8 cellular contexts compared by ENCODE assay signal in genomic region chr2:74715880-74716279, GRCh38.
DNase-seq lines count a peak whose midpoint lies in the region; ATAC-seq and TF ChIP-seq lines count a peak whose summit lies in the region.

No MANE protein-coding gene starts in this region.

- H4K20me1 ChIP-seq in BLaER1 (no peaks in the 10 kb centered on the region), Karpas-422 (ENCODE audit: insufficient read depth, low read depth, low read length) (no peaks in the 10 kb centered on the region)

- H3K27ac ChIP-seq in BLaER1 (no peak overlapping the region), Karpas-422 (ENCODE audit: low read length) (no peak overlapping the region), colonic mucosa (peak overlapping the region; percentile 84)

- no peaks in the 10 kb centered on the region for H3K79me2 ChIP-seq in Karpas-422 (ENCODE audit: low read length)

- ATAC-seq in natural killer cell (no peak), GM19397 (IDR thresholded peaks at IDR 0.05; ENCODE audit: unreplicated experiment) (no peak), HG03159 (IDR thresholded peaks at IDR 0.05; ENCODE audit: unreplicated experiment) (no peak), HG03439 (IDR thresholded peaks at IDR 0.05; ENCODE audit: unreplicated experiment) (no peak), HG03108 (IDR thresholded peaks at IDR 0.05; ENCODE audit: unreplicated experiment) (no peak)

- H3K9ac ChIP-seq in BLaER1 (peak overlapping the region; percentile 74; the same call in 1 of the 2 replicates), Karpas-422 (ENCODE audit: low read length) (no peak overlapping the region), colonic mucosa (ENCODE audit: low read depth in 2 of 2, low read length in 2 of 2) (peak overlapping the region; percentile 71 to 85)

- no peak overlapping the region for H3K27ac Mint-ChIP-seq in natural killer cell

- TF ChIP-seq CTCF in colonic mucosa (IDR thresholded peaks at IDR 0.05), result no peak
- no peak for TF ChIP-seq CTCF in natural killer cell (IDR thresholded peaks at IDR 0.05)

- intact Hi-C loops in colonic mucosa (cut with DNase I), result loop anchor here (2.0 to 10.0 kb wide), 2 partner anchors 119 to 161 kb away; partner anchors contain the start of gene HK2
- intact Hi-C loops in natural killer cell (cut with micrococcal nuclease), result loop anchor here (1.0 to 10.0 kb wide), 2 partner anchors 160 to 689 kb away; no protein-coding TSS in a partner anchor

- no peaks in the 10 kb centered on the region for H3K9me3 Mint-ChIP-seq in natural killer cell

- peak overlapping the region; percentile 73 for H3K4me3 Mint-ChIP-seq in natural killer cell

- peak; percentile 51 for DNase-seq in Karpas-422
- DNase-seq in colonic mucosa, result no peak
- no peak for DNase-seq in natural killer cell

- peaks cover 0 to 5% of the 10 kb centered on the region in 2 donors for H3K27me3 Mint-ChIP-seq in natural killer cell (ENCODE audit: low read depth in 2 of 2)

- peaks cover 17% of the 10 kb centered on the region for H3K27me3 ChIP-seq in BLaER1
- no peaks in the 10 kb centered on the region for H3K27me3 ChIP-seq in Karpas-422 (ENCODE audit: low read length)
- H3K27me3 ChIP-seq in colonic mucosa, result no peaks in the 10 kb centered on the region

- H3K36me3 Mint-ChIP-seq in natural killer cell, result no peaks in the 10 kb centered on the region

- H3K4me1 ChIP-seq in BLaER1, result peaks cover 9% of the 10 kb centered on the region
- peaks cover 9% of the 10 kb centered on the region for H3K4me1 ChIP-seq in Karpas-422 (ENCODE audit: low read length)
- H3K4me1 ChIP-seq in colonic mucosa, result no peaks in the 10 kb centered on the region

- H3K4me3 ChIP-seq in BLaER1 (peak overlapping the region; percentile 74), Karpas-422 (ENCODE audit: low read length) (peak overlapping the region; percentile 60; the same call in 1 of the 2 replicates), colonic mucosa (peak overlapping the region; percentile 61)

- H3K9me2 ChIP-seq in Karpas-422 (replicated peaks; ENCODE audit: insufficient read depth, low read length), result no peaks in the 10 kb centered on the region

- no peaks in the 10 kb centered on the region for H3K9me3 ChIP-seq in BLaER1
- no peaks in the 10 kb centered on the region for H3K9me3 ChIP-seq in Karpas-422 (ENCODE audit: low read length)
- no peaks in the 10 kb centered on the region for H3K9me3 ChIP-seq in colonic mucosa

- peak overlapping the region; percentile 96 for H3K4me2 ChIP-seq in BLaER1
- peak overlapping the region; percentile 76 for H3K4me2 ChIP-seq in Karpas-422 (ENCODE audit: low read depth, low read length, poor library complexity, severe bottlenecking)

- no peak overlapping the region for H2AFZ ChIP-seq in Karpas-422 (ENCODE audit: low read length)

- peaks cover 0 to 5% of the 10 kb centered on the region in 2 donors for H3K4me1 Mint-ChIP-seq in natural killer cell

- H3K36me3 ChIP-seq in BLaER1 (no peaks in the 10 kb centered on the region), Karpas-422 (ENCODE audit: insufficient read depth, low read length) (no peaks in the 10 kb centered on the region), colonic mucosa (no peaks in the 10 kb centered on the region)
